In genomic region chr9:27673626-27674025, GRCh38 we compare ENCODE assay signal across 15 cellular contexts.
"Had no signal": no experiment of that assay in that cellular context is flagged by ENCODE, and none has a peak within 500 bp of the region (broad histone marks: within the 10 kb centered on the region; RNA-seq: fewer than 3 reads in every experiment).

No MANE protein-coding gene starts in this region.

- H3K4me3 ChIP-seq: lower lobe of right lung, pancreas, stomach, testis, upper lobe of left lung had no signal

- DNase-seq: activated CD4-positive, alpha-beta T cell treated with anti-CD3 and anti-CD28 coated beads, Interleukin-2, amount 10 ng/mL, durations not matched to agents 7 days and 5 days; activated CD8-positive, alpha-beta memory T cell treated with anti-CD3 and anti-CD28 coated beads, Interleukin-2, amount 50 U/mL, for 48 hours; activated gamma-delta T cell; activated naive CD8-positive, alpha-beta T cell treated with anti-CD3 and anti-CD28 coated beads for 36 hours; activated T-cell treated with anti-CD3 and anti-CD28 coated beads, Interleukin-2, amount 50 U/mL, for 72 hours; hypothalamus; kidney; lower lobe of right lung; pancreas; stimulated activated CD4-positive, alpha-beta T cell treated with anti-CD3 and anti-CD28 coated beads, Interleukin-12 subunit alpha, Interleukin-12 subunit beta, amount 100 ng/mL, for 4 hours; stimulated activated CD4-positive, alpha-beta T cell treated with anti-CD3 and anti-CD28 coated beads, Interleukin-2, amount 100 ng/mL, for 24 hours; stomach; T-helper 9 cell; testis; upper lobe of left lung had no signal

- H3K4me1 ChIP-seq: lower lobe of right lung, pancreas, testis, upper lobe of left lung had no signal

- H3K27ac ChIP-seq: lower lobe of right lung, pancreas, stomach, testis, upper lobe of left lung had no signal

- H3K9me3 ChIP-seq: lower lobe of right lung, pancreas, stomach, testis, upper lobe of left lung had no signal

- H3K27me3 ChIP-seq: pancreas, stomach, testis, upper lobe of left lung had no signal

- H3K36me3 ChIP-seq: lower lobe of right lung, pancreas, stomach, upper lobe of left lung had no signal
